9 cellular contexts compared by ENCODE assay signal in genomic region chr19:49553451-49554271, GRCh38. TPM values are rescaled to one million over a fixed set of nuclear protein-coding genes. Genes with fewer than 3 reads are reported as not detected.
DNase-seq lines count a peak whose midpoint lies in the region; ATAC-seq and TF ChIP-seq lines count a peak whose summit lies in the region.
"Had no signal": no experiment of that assay in that cellular context is flagged by ENCODE, and none has a peak within 500 bp of the region (broad histone marks: within the 10 kb centered on the region; RNA-seq: fewer than 3 reads in every experiment).

No MANE protein-coding gene starts in this region.

- H3K9me3 Mint-ChIP-seq in activated T-cell treated with anti-CD3 and anti-CD28 coated beads, Interleukin-2, amount 50 U/mL, for 4 hours = no peaks in the 10 kb centered on the region
- no peaks in the 10 kb centered on the region for H3K9me3 Mint-ChIP-seq in stimulated activated naive B cell treated with anti-CD40 and anti-IgM and Interleukin-4, amounts not matched to agents 10 μg/mL and 1 μg/mL and 100 μg/mL, for 72 hours

- H3K27me3 Mint-ChIP-seq in activated T-cell treated with anti-CD3 and anti-CD28 coated beads, Interleukin-2, amount 50 U/mL, for 4 hours (ENCODE audit: low read depth) = no peaks in the 10 kb centered on the region
- H3K27me3 Mint-ChIP-seq in stimulated activated naive B cell treated with anti-CD40 and anti-IgM and Interleukin-4, amounts not matched to agents 10 μg/mL and 1 μg/mL and 100 μg/mL, for 72 hours = no peaks in the 10 kb centered on the region

- H3K4me3 Mint-ChIP-seq in activated T-cell treated with anti-CD3 and anti-CD28 coated beads, Interleukin-2, amount 50 U/mL, for 4 hours = peak overlapping the region; percentile 39
- no peak overlapping the region for H3K4me3 Mint-ChIP-seq in stimulated activated naive B cell treated with anti-CD40 and anti-IgM and Interleukin-4, amounts not matched to agents 10 μg/mL and 1 μg/mL and 100 μg/mL, for 72 hours

- H3K36me3 Mint-ChIP-seq in activated T-cell treated with anti-CD3 and anti-CD28 coated beads, Interleukin-2, amount 50 U/mL, for 4 hours (ENCODE audit: insufficient read depth) = peaks cover 10% of the 10 kb centered on the region
- peaks cover 30 to 41% of the 10 kb centered on the region in 2 donors for H3K36me3 Mint-ChIP-seq in stimulated activated naive B cell treated with anti-CD40 and anti-IgM and Interleukin-4, amounts not matched to agents 10 μg/mL and 1 μg/mL and 100 μg/mL, for 72 hours

- peaks cover 68% of the 10 kb centered on the region for H3K4me1 Mint-ChIP-seq in activated T-cell treated with anti-CD3 and anti-CD28 coated beads, Interleukin-2, amount 50 U/mL, for 4 hours (ENCODE audit: low read depth)
- H3K4me1 Mint-ChIP-seq in stimulated activated naive B cell treated with anti-CD40 and anti-IgM and Interleukin-4, amounts not matched to agents 10 μg/mL and 1 μg/mL and 100 μg/mL, for 72 hours = peaks cover 11 to 14% of the 10 kb centered on the region in 2 donors

- peak; percentile 81 for ATAC-seq in activated T-cell treated with anti-CD3 and anti-CD28 coated beads, Interleukin-2, amount 50 U/mL, for 4 hours
- ATAC-seq in stimulated activated naive B cell treated with anti-CD40 and anti-IgM and Interleukin-4, amounts not matched to agents 10 μg/mL and 1 μg/mL and 100 μg/mL, for 72 hours (replicated peaks) = peak in 1 of 2 donors; percentile 31
- ATAC-seq in HG02870 (IDR thresholded peaks at IDR 0.05; ENCODE audit: unreplicated experiment) = no peak

- no peak for TF ChIP-seq CTCF in fibroblast of the aortic adventitia (IDR thresholded peaks at IDR 0.05; ENCODE audit: insufficient read depth, low read length)

- H3K27ac Mint-ChIP-seq in stimulated activated naive B cell treated with anti-CD40 and anti-IgM and Interleukin-4, amounts not matched to agents 10 μg/mL and 1 μg/mL and 100 μg/mL, for 72 hours = peak overlapping the region; percentile 38

- H3K4me3 ChIP-seq in fibroblast of the aortic adventitia (ENCODE audit: low read depth, low read length) = no peak overlapping the region

- DNase-seq in HT-29 (ENCODE audit: low spot score) (peak; percentile 87), fibroblast of the aortic adventitia (ENCODE audit: low read depth) (peak; percentile 53), COLO829 (ENCODE audit: low spot score) (no peak), cerebellum (ENCODE audit: low spot score) (no peak), NCI-H526 (lab: John Stamatoyannopoulos, UW) (no peak)
- peak; percentile 60 for DNase-seq in activated T-cell treated with anti-CD3 and anti-CD28 coated beads, Interleukin-2, amount 50 U/mL, for 4 hours
- DNase-seq in stimulated activated naive B cell treated with anti-CD40 and anti-IgM and Interleukin-4, amounts not matched to agents 10 μg/mL and 1 μg/mL and 100 μg/mL, for 72 hours = no peak
- DNase-seq: SHP77 treated with DMSO at 0.1 percent for 48 hours had no signal

RNA-seq across cellular contexts. Expression of gene RCN3, which starts 25.9 kb away (rescaled TPM):
- total RNA-seq in HT-29 (2014; rRNA removed; shearing (Covaris generic)) = 17.6 and 25.6 TPM in 2 replicates
- 1 to 10 TPM; 2.4 to 4.0 (median 3.5) TPM for total RNA-seq in activated T-cell treated with anti-CD3 and anti-CD28 coated beads, Interleukin-2, amount 50 U/mL, for 4 hours
- total RNA-seq in fibroblast of the aortic adventitia (ENCODE audit: low replicate concordance) (121 and 181 TPM in 2 replicates), cerebellum (3.3 TPM)

RNA-seq across cellular contexts. Expression of gene NOSIP, which starts 26.7 kb away (rescaled TPM):
- total RNA-seq in HT-29 (2014; rRNA removed; shearing (Covaris generic)) = 247 and 262 TPM in 2 replicates
- total RNA-seq in activated T-cell treated with anti-CD3 and anti-CD28 coated beads, Interleukin-2, amount 50 U/mL, for 4 hours = 10 to 100 TPM; 86.0 to 89.6 (median 87.0) TPM
- 35.7 and 46.9 TPM in 2 replicates for total RNA-seq in fibroblast of the aortic adventitia (ENCODE audit: low replicate concordance)
- 25.4 TPM for total RNA-seq in cerebellum

RNA-seq across cellular contexts. Expression of gene PRRG2, which starts 27.5 kb away (rescaled TPM):
- 25.8 and 26.3 TPM in 2 replicates for total RNA-seq in HT-29 (2014; rRNA removed; shearing (Covaris generic))
- 1 to 10 TPM; 1.0 to 1.4 (median 1.3) TPM for total RNA-seq in activated T-cell treated with anti-CD3 and anti-CD28 coated beads, Interleukin-2, amount 50 U/mL, for 4 hours
- total RNA-seq in fibroblast of the aortic adventitia (ENCODE audit: low replicate concordance) = 0.27 and 0.57 TPM in 2 replicates
- total RNA-seq in cerebellum = 0.45 TPM

RNA-seq across cellular contexts. Expression of gene PRR12, which starts 37.3 kb away (rescaled TPM):
- 15.0 and 15.3 TPM in 2 replicates for total RNA-seq in HT-29 (2014; rRNA removed; shearing (Covaris generic))
- 10 to 100 TPM; 28.0 to 33.1 (median 28.7) TPM for total RNA-seq in activated T-cell treated with anti-CD3 and anti-CD28 coated beads, Interleukin-2, amount 50 U/mL, for 4 hours
- total RNA-seq in fibroblast of the aortic adventitia (ENCODE audit: low replicate concordance) (3.2 and 3.7 TPM in 2 replicates), cerebellum (5.2 TPM)

RNA-seq across cellular contexts. Expression of gene FCGRT, which starts 41.2 kb away (rescaled TPM):
- total RNA-seq in HT-29 (2014; rRNA removed; shearing (Covaris generic)) = 150 and 176 TPM in 2 replicates
- total RNA-seq in activated T-cell treated with anti-CD3 and anti-CD28 coated beads, Interleukin-2, amount 50 U/mL, for 4 hours = 1 to 10 TPM; 5.8 to 9.5 (median 8.9) TPM
- 73.8 and 132 TPM in 2 replicates for total RNA-seq in fibroblast of the aortic adventitia (ENCODE audit: low replicate concordance)
- 22.7 TPM for total RNA-seq in cerebellum

Comparison
In these comparisons a context has a peak if more than half of its experiments do, and no peak if none do; other contexts are left out.
1. DNase-seq: peak in HT-29 (single experiment), activated T-cell treated with anti-CD3 and anti-CD28 coated beads, Interleukin-2, amount 50 U/mL, for 4 hours (single experiment) and fibroblast of the aortic adventitia (single experiment); none in stimulated activated naive B cell treated with anti-CD40 and anti-IgM and Interleukin-4, amounts not matched to agents 10 μg/mL and 1 μg/mL and 100 μg/mL, for 72 hours (single experiment), COLO829 (single experiment), cerebellum (single experiment) and NCI-H526 (0 of 2).
2. RNA of gene PRRG2, which starts 27.5 kb away (total RNA-seq): 25.8 to 26.3 TPM in HT-29; 1.0 to 1.4 TPM in activated T-cell treated with anti-CD3 and anti-CD28 coated beads, Interleukin-2, amount 50 U/mL, for 4 hours, 0.45 TPM in cerebellum (single experiment) and 0.27 to 0.57 TPM in fibroblast of the aortic adventitia; every median in the first group is over 10 times any median in the second.